ENCODE assay signal across 19 cellular contexts in genomic region chr11:64379817-64380709, GRCh38. TPM values are rescaled to one million over a fixed set of nuclear protein-coding genes. Genes with fewer than 3 reads are reported as not detected.
DNase-seq lines count a peak whose midpoint lies in the region; ATAC-seq, FAIRE-seq and TF ChIP-seq lines count a peak whose summit lies in the region.
"Had no signal": no experiment of that assay in that cellular context is flagged by ENCODE, and none has a peak within 500 bp of the region (broad histone marks: within the 10 kb centered on the region; RNA-seq: fewer than 3 reads in every experiment).

No MANE protein-coding gene starts in this region.

- H3K36me3 Mint-ChIP-seq in GM23338 (ENCODE audit: low read depth): no peaks in the 10 kb centered on the region
- H3K36me3 Mint-ChIP-seq in HFFc6 (ENCODE audit: low read depth): no peaks in the 10 kb centered on the region
- H3K36me3 Mint-ChIP-seq: CD8-positive, alpha-beta memory T cell had no signal

- H3K27ac ChIP-seq in A549: no peak overlapping the region
- H3K27ac ChIP-seq in GM23338 (ENCODE audit: low read depth): no peak overlapping the region
- peak overlapping the region; percentile 99 for H3K27ac ChIP-seq in VCaP
- H3K27ac ChIP-seq: PC-9 had no signal

- peaks cover 3% of the 10 kb centered on the region for H3K27me3 Mint-ChIP-seq in GM23338 (ENCODE audit: insufficient read depth, low read depth, poor library complexity)
- H3K27me3 Mint-ChIP-seq in HFFc6 (ENCODE audit: insufficient read depth): peaks cover 5% of the 10 kb centered on the region; the same call in 1 of the 2 replicates

- TF ChIP-seq POLR2A in A549 (IDR thresholded peaks at IDR 0.05; ENCODE audit: low read length): no peak

- H3K9me3 Mint-ChIP-seq in GM23338 (no peaks in the 10 kb centered on the region), HFFc6 (no peaks in the 10 kb centered on the region)
- H3K9me3 Mint-ChIP-seq: CD8-positive, alpha-beta memory T cell had no signal

- TF ChIP-seq CTCF in A549 (IDR thresholded peaks at IDR 0.05) (no peak), GM23338 (conservative IDR thresholded peaks at IDR 0.05; ENCODE audit: low read depth in 2 of 2) (no peak), VCaP (conservative IDR thresholded peaks at IDR 0.05) (no peak), HFFc6 (IDR thresholded peaks at IDR 0.05) (no peak)

- no peak for TF ChIP-seq RAD21 in A549 (conservative IDR thresholded peaks at IDR 0.05 in 1 of 2, IDR thresholded peaks at IDR 0.05 in 1 of 2)

- H3F3A ChIP-seq in GM23338 (replicated peaks; ENCODE audit: low read depth): peaks cover 12% of the 10 kb centered on the region; the same call in 1 of the 2 replicates

- DNase-seq in A549 (ENCODE audit: low read depth in 1 of 2, low spot score in 1 of 2) (no peak), GM23338 (ENCODE audit: low spot score) (peak; percentile 48), islet precursor cell (peak; percentile 50), HFFc6 (no peak), NCI-H1694 treated with DMSO at 0.1 percent for 48 hours (lab: John Stamatoyannopoulos, UW) (no peak)
- DNase-seq: CD8-positive, alpha-beta memory T cell; GF-D8; KG1; MG63; NCI-H1105; NCI-H187 treated with DMSO at 0.1 percent for 48 hours; NCI-H446; NCI-H748 treated with DMSO at 0.1 percent for 48 hours; PC-9; Right ventricle myocardium superior had no signal

- ATAC-seq in A549 (peak; percentile 22 to 31; a peak in 4 of 6 replicates), GM23338 (peak; percentile 83), GM21576 (IDR thresholded peaks at IDR 0.05; ENCODE audit: unreplicated experiment) (no peak), GM18861 (IDR thresholded peaks at IDR 0.05; ENCODE audit: unreplicated experiment) (no peak)
- ATAC-seq: HCT116 had no signal

- no peak for FAIRE-seq in A549 (lab: Jason Lieb, UNC)

- no peaks in the 10 kb centered on the region for H3K79me2 ChIP-seq in GM23338 (replicated peaks; ENCODE audit: insufficient read depth)

- no peaks in the 10 kb centered on the region for H4K20me1 ChIP-seq in GM23338 (replicated peaks; ENCODE audit: insufficient read depth)

- WGBS in A549 (ENCODE audit: missing lambda C conversion rate): 69% methylated on average over 32 of the region's 35 CpGs

- no peak overlapping the region for H3K27ac Mint-ChIP-seq in GM23338
- no peak overlapping the region for H3K27ac Mint-ChIP-seq in HFFc6
- H3K27ac Mint-ChIP-seq: CD8-positive, alpha-beta memory T cell had no signal

- TF ChIP-seq EP300 in A549 (IDR thresholded peaks at IDR 0.05): no peak

- POLR2A ChIA-PET in A549 (lab: Yijun Ruan, JAX): no interaction called here

- no peak overlapping the region for H2AFZ ChIP-seq in GM23338
- H2AFZ ChIP-seq: PC-9 had no signal

- H3K4me1 Mint-ChIP-seq in GM23338 (no peaks in the 10 kb centered on the region), HFFc6 (ENCODE audit: low read depth) (no peaks in the 10 kb centered on the region; the same call in 1 of the 2 replicates)
- H3K4me1 Mint-ChIP-seq: CD8-positive, alpha-beta memory T cell had no signal

- H3K9me2 ChIP-seq in GM23338 (ENCODE audit: insufficient read depth): no peaks in the 10 kb centered on the region

- no peak overlapping the region for H3K4me2 ChIP-seq in A549
- H3K4me2 ChIP-seq in GM23338: no peak overlapping the region
- H3K4me2 ChIP-seq: PC-9 had no signal

- H3K4me3 Mint-ChIP-seq in GM23338: no peak overlapping the region
- H3K4me3 Mint-ChIP-seq in HFFc6: no peak overlapping the region
- H3K4me3 Mint-ChIP-seq: CD8-positive, alpha-beta memory T cell had no signal

- no peaks in the 10 kb centered on the region for H3K27me3 ChIP-seq in GM23338 (ENCODE audit: insufficient read depth)
- H3K27me3 ChIP-seq: MG63 had no signal

- H3K4me3 ChIP-seq in A549 (no peak overlapping the region), GM23338 (no peak overlapping the region)
- H3K4me3 ChIP-seq: MG63, PC-9 had no signal

- H3K36me3 ChIP-seq in GM23338 (ENCODE audit: insufficient read depth): no peaks in the 10 kb centered on the region
- H3K36me3 ChIP-seq: MG63 had no signal

- CTCF ChIA-PET in A549 (lab: Yijun Ruan, JAX): no interaction called here

- H3K4me1 ChIP-seq in A549 (no peaks in the 10 kb centered on the region), GM23338 (ENCODE audit: insufficient read depth) (no peaks in the 10 kb centered on the region)

- no peaks in the 10 kb centered on the region for H3K9me3 ChIP-seq in A549
- H3K9me3 ChIP-seq: MG63 had no signal

TF ChIP-seq in A549, 52 proteins besides CTCF, POLR2A, EP300 and RAD21 (continues in another document):
- TF ChIP-seq MAFK (IDR thresholded peaks at IDR 0.05; ENCODE audit: partially characterized antibody) (no peak), EHF (CRISPR knock-in tag; IDR thresholded peaks at IDR 0.05) (no peak), CHD4 (IDR thresholded peaks at IDR 0.05; ENCODE audit: borderline replicate concordance) (no peak), HEYL (CRISPR knock-in tag; IDR thresholded peaks at IDR 0.05) (no peak), GATA3 (IDR thresholded peaks at IDR 0.05; ENCODE audit: borderline replicate concordance) (no peak), USF2 (IDR thresholded peaks at IDR 0.05) (no peak), CEBPB (IDR thresholded peaks at IDR 0.05) (no peak), KDM1A (IDR thresholded peaks at IDR 0.05; ENCODE audit: low read depth) (no peak), RFX5 (IDR thresholded peaks at IDR 0.05) (no peak), ZC3H11A (IDR thresholded peaks at IDR 0.05) (no peak), PHF8 (IDR thresholded peaks at IDR 0.05; ENCODE audit: borderline replicate concordance, low read depth) (no peak)

TF ChIP-seq in GM23338, 12 proteins besides CTCF, POLR2A, EP300 and RAD21 (continues in another document):
- no peak for TF ChIP-seq EZH2phosphoT487 (IDR thresholded peaks at IDR 0.05; ENCODE audit: unreplicated experiment)
- no peak for TF ChIP-seq REST (IDR thresholded peaks at IDR 0.05; ENCODE audit: unreplicated experiment)
- no peak for TF ChIP-seq STAT1 (IDR thresholded peaks at IDR 0.05; ENCODE audit: unreplicated experiment)
- no peak for TF ChIP-seq JUNB (IDR thresholded peaks at IDR 0.05; ENCODE audit: unreplicated experiment)

RNA-seq across cellular contexts. Expression of gene RPS6KA4, which starts 21.1 kb away (rescaled TPM):
- polyA plus RNA-seq in A549 (2011; rRNA removed): 19.1 and 21.4 TPM in 2 replicates
- 39.3 and 53.0 TPM in 2 replicates for polyA plus RNA-seq in A549 (2012; cell fraction: cytosol; rRNA removed)
- polyA plus RNA-seq in A549 (2012; cell fraction: nucleus; rRNA removed): 69.4 and 106 TPM in 2 replicates
- 34.5 to 40.4 TPM (median 35.9 TPM) in 3 replicates for polyA plus RNA-seq in A549 (2017; fragmentation: RNase III; extraction: RNeasy Plus Mini Kit Qiagen cat#74134 plus additional on column Dnase treatment)
- 29.3 and 30.1 TPM in 2 replicates for polyA minus RNA-seq in A549 (2011; rRNA and poly(A)+ RNA removed)
- total RNA-seq in GM23338 (2014; rRNA removed; shearing (Covaris generic)): 18.6 and 19.9 TPM in 2 replicates
- 3.5 and 4.1 TPM in 2 replicates for polyA plus RNA-seq in GM23338 (2016; fragmentation: Nextera tagmentation; extraction: Ambion mirVana)
- total RNA-seq in HFFc6 (2021; fragmentation: NEBNext Ultra II Directional; extraction: Animal tissue kit (Norgen Biotek cat#: 25700)): 10 to 100 TPM; 42.9 to 63.4 (median 56.6) TPM

RNA-seq across cellular contexts. Expression of gene CCDC88B, which starts 40.1 kb away (rescaled TPM):
- polyA plus RNA-seq in A549 (2011; rRNA removed) (4.8 and 5.7 TPM in 2 replicates), A549 (2017; fragmentation: RNase III; extraction: RNeasy Plus Mini Kit Qiagen cat#74134 plus additional on column Dnase treatment) (8.8 to 10.3 TPM (median 9.7 TPM) in 3 replicates), GM23338 (2016; fragmentation: Nextera tagmentation; extraction: Ambion mirVana) (5.9 and 6.8 TPM in 2 replicates)
- polyA plus RNA-seq in A549 (2012; cell fraction: cytosol; rRNA removed): 9.6 and 10.2 TPM in 2 replicates
- polyA plus RNA-seq in A549 (2012; cell fraction: nucleus; rRNA removed): 10.0 and 12.3 TPM in 2 replicates
- polyA minus RNA-seq in A549 (2011; rRNA and poly(A)+ RNA removed): 1.4 and 1.8 TPM in 2 replicates
- total RNA-seq in GM23338 (2014; rRNA removed; shearing (Covaris generic)): 12.1 and 12.3 TPM in 2 replicates
- total RNA-seq in HFFc6 (2021; fragmentation: NEBNext Ultra II Directional; extraction: Animal tissue kit (Norgen Biotek cat#: 25700)): 1 to 10 TPM in 4 of 6 experiments, under 1 TPM in 2; 0.45 to 1.9 (median 1.7) TPM

Comparison
In these comparisons a context has a peak if more than half of its experiments do, and no peak if none do; other contexts are left out.
1. ATAC-seq: peak in A549 (2 of 2) and GM23338 (single experiment); none in GM21576 (single experiment) and GM18861 (single experiment).
2. DNase-seq: peak in GM23338 (single experiment) and islet precursor cell (single experiment); none in A549 (0 of 2), HFFc6 (single experiment) and NCI-H1694 treated with DMSO at 0.1 percent for 48 hours (single experiment).